8 cellular contexts compared by ENCODE assay signal in the genomic region with DNA sequence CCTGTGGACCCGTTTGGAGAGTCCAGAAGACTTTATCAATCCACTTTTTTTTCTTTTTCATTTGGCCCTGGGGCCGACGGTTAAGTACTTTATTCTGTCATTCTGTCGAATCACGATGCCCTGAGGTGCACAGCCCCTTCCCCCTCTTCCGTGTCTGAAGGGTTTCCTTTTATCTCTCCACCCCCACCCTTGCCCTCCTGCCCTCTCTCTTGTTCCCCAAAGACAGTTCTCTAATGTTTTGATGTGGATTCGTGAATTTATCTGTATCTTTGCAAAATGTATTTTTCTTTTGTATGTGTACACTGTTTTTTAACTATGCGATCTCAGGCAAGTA. TPM values are rescaled to one million over a fixed set of nuclear protein-coding genes. Genes with fewer than 3 reads are reported as not detected.
DNase-seq lines count a peak whose midpoint lies in the region; ATAC-seq and TF ChIP-seq lines count a peak whose summit lies in the region.

No MANE protein-coding gene starts in this region.

- peaks cover 22% of the 10 kb centered on the region for H4K20me1 ChIP-seq in Loucy (ENCODE audit: insufficient read depth, low read length, poor library complexity, severe bottlenecking)

- H3K4me3 ChIP-seq in Loucy (ENCODE audit: low read length, poor library complexity, severe bottlenecking) = peak overlapping the region; percentile 80
- H3K4me3 ChIP-seq in coronary artery = peak overlapping the region; percentile 77

- H3K27me3 ChIP-seq in Loucy (ENCODE audit: insufficient read depth, low read length, poor library complexity, severe bottlenecking) = no peaks in the 10 kb centered on the region

- peaks cover 69% of the 10 kb centered on the region for H3K79me2 ChIP-seq in Loucy (ENCODE audit: insufficient read depth, low read length)

- H3K4me3 Mint-ChIP-seq in natural killer cell = peak overlapping the region; percentile 94

- no peaks in the 10 kb centered on the region for H3K9me3 ChIP-seq in Loucy (ENCODE audit: insufficient read depth, low read depth, low read length)

- peaks cover 67% of the 10 kb centered on the region for H3K4me1 ChIP-seq in Loucy (ENCODE audit: insufficient read depth, low read length, poor library complexity, severe bottlenecking)

- H3K36me3 ChIP-seq in Loucy (ENCODE audit: insufficient read depth, low read length) = no peaks in the 10 kb centered on the region

- intact Hi-C loops in natural killer cell (cut with micrococcal nuclease) = loop anchor here (1.0 to 5.0 kb wide), 3 partner anchors 22 to 371 kb away; partner anchors contain the start of genes NIF3L1 and PPIL3

- no peaks in the 10 kb centered on the region for H3K9me3 Mint-ChIP-seq in natural killer cell

- peaks cover 21% of the 10 kb centered on the region for H3F3A ChIP-seq in Loucy (ENCODE audit: low read depth)

- DNase-seq in coronary artery (ENCODE audit: low spot score) (no peak), natural killer cell (no peak), activated gamma-delta T cell treated with Interleukin-2 at 50 U/mL for 16 hours (no peak), COR-L47 (lab: John Stamatoyannopoulos, UW) (no peak), NCI-H1436 (lab: John Stamatoyannopoulos, UW) (no peak)

- peak overlapping the region; percentile 76 for H3K4me2 ChIP-seq in Loucy (ENCODE audit: low read depth, low read length, poor library complexity, severe bottlenecking)

- no peaks in the 10 kb centered on the region for H3K36me3 Mint-ChIP-seq in natural killer cell

- peak overlapping the region; percentile 100 for H3K27ac Mint-ChIP-seq in natural killer cell

- H3K27ac ChIP-seq in coronary artery = peak overlapping the region; percentile 75 to 85

- TF ChIP-seq CTCF in Loucy (conservative IDR thresholded peaks at IDR 0.05; ENCODE audit: low read length) = peak; percentile 35
- TF ChIP-seq CTCF in coronary artery (IDR thresholded peaks at IDR 0.05) = no peak
- no peak for TF ChIP-seq CTCF in natural killer cell (IDR thresholded peaks at IDR 0.05)

- peak; percentile 15 for ATAC-seq in GM19395 (IDR thresholded peaks at IDR 0.05; ENCODE audit: unreplicated experiment)
- ATAC-seq in natural killer cell = peak in 2 of 3 donors; percentile 3 to 21
- no peak for ATAC-seq in HG02571 (IDR thresholded peaks at IDR 0.05; ENCODE audit: unreplicated experiment)

- peak overlapping the region; percentile 80 for H3K9ac ChIP-seq in Loucy (ENCODE audit: low read depth, low read length, poor library complexity, severe bottlenecking)

- no peaks in the 10 kb centered on the region for H3K9me2 ChIP-seq in Loucy (replicated peaks; ENCODE audit: low read depth, low read length)

- H2AFZ ChIP-seq in Loucy (ENCODE audit: low read length) = peak overlapping the region; percentile 50; the same call in 1 of the 2 replicates

- no peaks in the 10 kb centered on the region for H3K27me3 Mint-ChIP-seq in natural killer cell (ENCODE audit: low read depth in 2 of 2)

- peaks cover 66 to 78% of the 10 kb centered on the region in 2 donors for H3K4me1 Mint-ChIP-seq in natural killer cell

RNA-seq across cellular contexts. Expression of gene CASP8, which starts 1.7 kb away (rescaled TPM):
- 100 to 1,000 TPM; 218 to 404 (median 347) TPM for total RNA-seq in natural killer cell
